ENCODE assay signal across 8 cellular contexts in genomic region chr10:60236869-60237524, GRCh38.
DNase-seq lines count a peak whose midpoint lies in the region; ATAC-seq and TF ChIP-seq lines count a peak whose summit lies in the region.

No MANE protein-coding gene starts in this region.

- H3K27me3 Mint-ChIP-seq in activated CD4-positive, alpha-beta T cell treated with anti-CD3 and anti-CD28 coated beads, Interleukin-2, amount 10 ng/mL, durations not matched to agents 24 days and 14 days: no peaks in the 10 kb centered on the region

- H3K9me3 ChIP-seq in muscle layer of duodenum (ENCODE audit: control insufficient read depth in 1 of 2, low read length in 2 of 2): no peaks in the 10 kb centered on the region

- peaks cover 2% of the 10 kb centered on the region for H3K36me3 Mint-ChIP-seq in activated CD4-positive, alpha-beta T cell treated with anti-CD3 and anti-CD28 coated beads, Interleukin-2, amount 10 ng/mL, durations not matched to agents 24 days and 14 days (ENCODE audit: low read depth)

- TF ChIP-seq CTCF in cardiac fibroblast (IDR thresholded peaks at IDR 0.05; ENCODE audit: low read depth, low read length): no peak

- H3K27ac Mint-ChIP-seq in activated CD4-positive, alpha-beta T cell treated with anti-CD3 and anti-CD28 coated beads, Interleukin-2, amount 10 ng/mL, durations not matched to agents 24 days and 14 days: peak overlapping the region; percentile 45

- intact Hi-C loops in activated CD4-positive, alpha-beta T cell treated with anti-CD3 and anti-CD28 coated beads, Interleukin-2, amount 10 ng/mL, durations not matched to agents 24 days and 14 days (cut with micrococcal nuclease): loop anchor here (2.0 to 10.0 kb wide), 8 partner anchors 26 to 1852 kb away; partner anchors contain the start of genes CCDC6, RHOBTB1 and TFAM

- peaks cover 6 to 22% of the 10 kb centered on the region in 2 donors for H3K4me1 ChIP-seq in muscle layer of duodenum (ENCODE audit: control insufficient read depth in 1 of 2, insufficient read depth in 2 of 2, low read length in 2 of 2)

- DNase-seq in activated CD4-positive, alpha-beta T cell treated with anti-CD3 and anti-CD28 coated beads, Interleukin-2, amount 10 ng/mL, durations not matched to agents 24 days and 14 days: peak; percentile 76
- no peak for DNase-seq in activated CD4-positive, alpha-beta T cell treated with anti-CD3 and anti-CD28 coated beads for 1 hour
- DNase-seq in NAMALWA (ENCODE audit: low spot score): peak; percentile 95
- DNase-seq in cardiac fibroblast (ENCODE audit: low read depth in 2 of 2): peak; percentile 25 to 43
- DNase-seq in HEK293T (ENCODE audit: extremely low spot score): no peak
- DNase-seq in HUDEP-2 (lab: John Stamatoyannopoulos, UW; ENCODE audit: unreplicated experiment in 76 of 76): no peak

- ATAC-seq in HG02588 (IDR thresholded peaks at IDR 0.05; ENCODE audit: unreplicated experiment): peak; percentile 98

- POLR2A ChIA-PET in HEK293T (lab: Yijun Ruan, JAX): no interaction called here

- peak overlapping the region; percentile 64 for H3K27ac ChIP-seq in muscle layer of duodenum (ENCODE audit: low read length)

- CTCF ChIA-PET in HEK293T (lab: Yijun Ruan, JAX): interaction anchor here (0.6 kb wide), 1 partner anchor 12 kb away, joined by 3 read pairs; no protein-coding TSS in a partner anchor

- no peaks in the 10 kb centered on the region for H3K9me3 Mint-ChIP-seq in activated CD4-positive, alpha-beta T cell treated with anti-CD3 and anti-CD28 coated beads, Interleukin-2, amount 10 ng/mL, durations not matched to agents 24 days and 14 days

- no peak overlapping the region for H3K4me3 ChIP-seq in cardiac fibroblast (replicated peaks in 1 of 2; ENCODE audit: low read depth in 2 of 2, low read length in 2 of 2)
- H3K4me3 ChIP-seq in muscle layer of duodenum (ENCODE audit: low read depth in 1 of 2, low read length in 2 of 2): no peak overlapping the region

- peak overlapping the region; percentile 62 for H3K4me3 Mint-ChIP-seq in activated CD4-positive, alpha-beta T cell treated with anti-CD3 and anti-CD28 coated beads, Interleukin-2, amount 10 ng/mL, durations not matched to agents 24 days and 14 days

- peaks cover 24% of the 10 kb centered on the region for H3K4me1 Mint-ChIP-seq in activated CD4-positive, alpha-beta T cell treated with anti-CD3 and anti-CD28 coated beads, Interleukin-2, amount 10 ng/mL, durations not matched to agents 24 days and 14 days

- no peaks in the 10 kb centered on the region for H3K27me3 ChIP-seq in muscle layer of duodenum (ENCODE audit: low read depth, low read length)

- H3K36me3 ChIP-seq in muscle layer of duodenum (ENCODE audit: control insufficient read depth in 1 of 2, insufficient read depth in 2 of 2, low read length in 2 of 2): no peaks in the 10 kb centered on the region

TF ChIP-seq in HEK293T, 16 proteins besides CTCF, POLR2A, EP300 and RAD21:
- TF ChIP-seq ZNF384 (IDR thresholded peaks at IDR 0.05) (no peak), LEF1 (IDR thresholded peaks at IDR 0.05; ENCODE audit: borderline replicate concordance) (no peak), SUZ12 (IDR thresholded peaks at IDR 0.05) (no peak), ARNT (IDR thresholded peaks at IDR 0.05) (no peak), CTBP1 (IDR thresholded peaks at IDR 0.05; ENCODE audit: borderline replicate concordance) (no peak), NFRKB (IDR thresholded peaks at IDR 0.05) (no peak), ELF4 (IDR thresholded peaks at IDR 0.05) (no peak), L3MBTL2 (conservative IDR thresholded peaks at IDR 0.05) (no peak), FOXA1 (IDR thresholded peaks at IDR 0.05) (no peak), SP1 (IDR thresholded peaks at IDR 0.05) (no peak), FOXM1 (IDR thresholded peaks at IDR 0.05; ENCODE audit: borderline replicate concordance) (no peak), BHLHE40 (IDR thresholded peaks at IDR 0.05; ENCODE audit: borderline replicate concordance) (no peak), PKNOX1 (IDR thresholded peaks at IDR 0.05) (no peak), FOXK2 (IDR thresholded peaks at IDR 0.05) (no peak), HDGF (IDR thresholded peaks at IDR 0.05; ENCODE audit: borderline replicate concordance) (no peak), TARDBP (IDR thresholded peaks at IDR 0.05) (no peak)

Comparison
In these comparisons a context has a peak if more than half of its experiments do, and no peak if none do; other contexts are left out.
1. DNase-seq: peak in activated CD4-positive, alpha-beta T cell treated with anti-CD3 and anti-CD28 coated beads, Interleukin-2, amount 10 ng/mL, durations not matched to agents 24 days and 14 days (single experiment), NAMALWA (single experiment) and cardiac fibroblast (2 of 2); none in activated CD4-positive, alpha-beta T cell treated with anti-CD3 and anti-CD28 coated beads for 1 hour (single experiment), HEK293T (single experiment) and HUDEP-2 (0 of 76).